ENCODE assay signal across 9 cellular contexts in the genomic region with DNA sequence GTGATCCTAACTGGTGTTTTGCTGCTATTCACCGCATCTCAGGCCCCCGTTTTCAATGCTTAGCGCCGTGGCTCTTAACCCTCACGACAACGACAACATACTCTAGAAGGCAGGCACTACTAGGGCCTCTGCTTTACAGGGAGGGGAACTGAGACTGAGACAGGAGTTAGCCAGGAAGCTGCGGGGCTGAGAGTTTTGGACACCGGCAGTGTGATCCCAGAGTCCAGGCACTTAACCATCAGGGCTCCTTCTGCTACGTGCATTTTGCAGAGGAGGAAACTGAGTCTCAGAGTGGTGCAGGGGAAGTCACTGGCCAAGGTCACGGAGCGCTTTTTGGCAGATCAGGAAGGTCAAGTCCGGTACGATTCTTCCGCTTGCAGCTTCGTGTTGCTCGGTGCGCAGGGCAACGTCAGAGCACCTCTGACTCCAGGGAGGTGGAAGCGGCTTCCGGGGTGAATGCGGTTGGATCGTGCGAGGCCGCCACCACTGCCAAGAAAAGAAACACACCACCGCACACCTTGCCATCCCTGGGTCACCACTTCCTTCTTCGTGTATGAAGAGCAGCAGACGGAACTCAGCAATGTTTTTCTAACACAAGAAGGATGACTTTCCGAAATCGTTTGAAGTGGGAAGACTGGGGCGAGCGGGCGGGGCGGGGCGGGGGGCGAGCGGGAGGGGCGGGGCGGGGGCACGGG.
DNase-seq lines count a peak whose midpoint lies in the region; ATAC-seq, FAIRE-seq and TF ChIP-seq lines count a peak whose summit lies in the region.
"Had no signal": no experiment of that assay in that cellular context is flagged by ENCODE, and none has a peak within 500 bp of the region (broad histone marks: within the 10 kb centered on the region; RNA-seq: fewer than 3 reads in every experiment).

No MANE protein-coding gene starts in this region.

- ATAC-seq in GM18909 (IDR thresholded peaks at IDR 0.05; ENCODE audit: poor library complexity, unreplicated experiment) (peak; percentile 72), HG03196 (IDR thresholded peaks at IDR 0.05; ENCODE audit: unreplicated experiment) (peak; percentile 38), HG02840 (IDR thresholded peaks at IDR 0.05; ENCODE audit: low FRiP score, unreplicated experiment) (no peak)

- FAIRE-seq in H54 (lab: Jason Lieb, UNC): no peak
- FAIRE-seq: K562 had no signal

- no peak for TF ChIP-seq POLR2A in H54 (IDR thresholded peaks at IDR 0.05; ENCODE audit: low read depth, low read length)

- peak; percentile 77 to 83 for DNase-seq in activated CD4-positive, alpha-beta T cell treated with anti-CD3 and anti-CD28 coated beads, Interleukin-2, amount 50 U/mL, for 48 hours
- DNase-seq in glomerular visceral epithelial cell (ENCODE audit: extremely low spot score) (peak; percentile 17), H54 (ENCODE audit: insufficient read length, low spot score) (no peak), iPS-NIHi7 (ENCODE audit: extremely low spot score) (no peak)
- DNase-seq in stimulated activated CD4-positive, alpha-beta T cell treated with anti-CD3 and anti-CD28 coated beads, Interleukin-2, amount 100 ng/mL, for 4 hours (ENCODE audit: low read depth): peak; percentile 52

Comparison
In these comparisons a context has a peak if more than half of its experiments do, and no peak if none do; other contexts are left out.
1. DNase-seq: peak in activated CD4-positive, alpha-beta T cell treated with anti-CD3 and anti-CD28 coated beads, Interleukin-2, amount 50 U/mL, for 48 hours (2 of 2), glomerular visceral epithelial cell (single experiment) and stimulated activated CD4-positive, alpha-beta T cell treated with anti-CD3 and anti-CD28 coated beads, Interleukin-2, amount 100 ng/mL, for 4 hours (single experiment); none in H54 (single experiment) and iPS-NIHi7 (single experiment).